ENCODE assay signal across 8 cellular contexts in the genomic region with DNA sequence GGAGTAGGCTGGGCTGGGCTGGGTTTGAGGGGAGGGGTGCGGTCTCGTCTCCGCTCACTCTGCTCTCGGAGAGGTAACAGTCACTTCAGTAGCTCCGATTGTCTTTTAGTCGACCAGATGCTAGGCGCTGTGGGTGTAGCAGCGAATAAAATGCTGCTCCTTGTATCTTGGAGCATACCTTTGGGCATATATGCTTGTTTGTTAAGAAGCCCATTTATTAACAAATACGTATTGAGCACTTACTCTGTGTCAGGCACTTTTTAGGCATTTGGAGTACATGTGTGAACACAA. TPM values are rescaled to one million over a fixed set of nuclear protein-coding genes. Genes with fewer than 3 reads are reported as not detected.
DNase-seq lines count a peak whose midpoint lies in the region; ATAC-seq, FAIRE-seq and TF ChIP-seq lines count a peak whose summit lies in the region.

No MANE protein-coding gene starts in this region.

- CTCF ChIA-PET in A549 (lab: Yijun Ruan, JAX) (interaction anchor here (0.8 to 16.3 kb wide), 8 partner anchors 16 to 115 kb away, joined by 3 to 253 read pairs (median 40); a partner anchor contains a TSS), IMR-90 (lab: Yijun Ruan, JAX) (no interaction called here)
- CTCF ChIA-PET in activated CD4-positive, alpha-beta memory T cell treated with anti-CD3 and anti-CD28 coated beads, Interleukin-2, amount 10 ng/mL, durations not matched to agents 7 days and 5 days (lab: Charles Lee), result interaction anchor here (0.8 to 5.4 kb wide), 6 partner anchors 16 to 213 kb away, joined by 3 to 33 read pairs (median 6); a partner anchor contains a TSS

- intact Hi-C loops in IMR-90 (cut with micrococcal nuclease), result loop anchor here (5.0 kb wide), 1 partner anchor 298 kb away; no protein-coding TSS in a partner anchor
- intact Hi-C loops in prostate gland (cut with DNase I), result no loop called here

- peak overlapping the region; percentile 67 for H3K14ac ChIP-seq in IMR-90 (replicated peaks; ENCODE audit: low read depth, low read length)

- POLR2A ChIA-PET in A549 (lab: Yijun Ruan, JAX) (no interaction called here), IMR-90 (lab: Charles Lee; ENCODE audit: unreplicated experiment) (no interaction called here)
- POLR2A ChIA-PET in activated CD4-positive, alpha-beta memory T cell treated with anti-CD3 and anti-CD28 coated beads, Interleukin-2, amount 10 ng/mL, durations not matched to agents 7 days and 5 days (lab: Charles Lee), result interaction anchor here (0.7 to 11.2 kb wide), 6 partner anchors 14 to 213 kb away, joined by 3 to 74 read pairs (median 8); a partner anchor contains a TSS

- DNase-seq in A549 (ENCODE audit: low read depth in 1 of 2, low spot score in 1 of 2) (peak in 1 of 2 experiments; percentile 15), IMR-90 (no peak), fibroblast of mammary gland (ENCODE audit: low read depth) (no peak), prostate gland (ENCODE audit: low spot score) (peak; percentile 41), CD1c-positive myeloid dendritic cell (ENCODE audit: extremely low spot score) (no peak), UCSD-AML1 (lab: John Stamatoyannopoulos, UW; ENCODE audit: unreplicated experiment) (no peak)
- peak; percentile 64 for DNase-seq in activated CD4-positive, alpha-beta memory T cell treated with anti-CD3 and anti-CD28 coated beads, Interleukin-2, amount 10 ng/mL, durations not matched to agents 7 days and 5 days

- H3K9me3 ChIP-seq in A549 (no peaks in the 10 kb centered on the region), IMR-90 (ENCODE audit: control insufficient read depth, insufficient read depth, low read length) (no peaks in the 10 kb centered on the region), prostate gland (no peaks in the 10 kb centered on the region)

- peak overlapping the region; percentile 75 for H3K27ac Mint-ChIP-seq in activated CD4-positive, alpha-beta memory T cell treated with anti-CD3 and anti-CD28 coated beads, Interleukin-2, amount 10 ng/mL, durations not matched to agents 7 days and 5 days

- no peak overlapping the region for H2BK5ac ChIP-seq in IMR-90 (ENCODE audit: low read depth, low read length, poor library complexity, severe bottlenecking)

- no peak overlapping the region for H2BK20ac ChIP-seq in IMR-90 (ENCODE audit: low read depth, low read length)

- peaks cover 27% of the 10 kb centered on the region for H3K4me1 Mint-ChIP-seq in activated CD4-positive, alpha-beta memory T cell treated with anti-CD3 and anti-CD28 coated beads, Interleukin-2, amount 10 ng/mL, durations not matched to agents 7 days and 5 days

- TF ChIP-seq POLR2A in A549 (IDR thresholded peaks at IDR 0.05; ENCODE audit: low read length) (no peak), IMR-90 (IDR thresholded peaks at IDR 0.05; ENCODE audit: low read depth, low read length) (no peak), prostate gland (IDR thresholded peaks at IDR 0.05) (no peak)

- in situ Hi-C loops in IMR-90 (cut with MboI; ENCODE audit: low sequenced_read_pairs), result loop anchor here (25.0 kb wide), 2 partner anchors 88 to 287 kb away; a partner anchor contains a TSS

- no peak for FAIRE-seq in A549 (lab: Jason Lieb, UNC)

- peak overlapping the region; percentile 89 for H3K4me2 ChIP-seq in A549
- H3K4me2 ChIP-seq in IMR-90 (ENCODE audit: low read depth, low read length), result peak overlapping the region; percentile 97

- H3K9ac ChIP-seq in IMR-90 (ENCODE audit: low read depth, low read length), result peak overlapping the region; percentile 66

- peaks cover 16% of the 10 kb centered on the region for H3K36me3 Mint-ChIP-seq in activated CD4-positive, alpha-beta memory T cell treated with anti-CD3 and anti-CD28 coated beads, Interleukin-2, amount 10 ng/mL, durations not matched to agents 7 days and 5 days (ENCODE audit: low read depth)

- H3K9me1 ChIP-seq in IMR-90 (ENCODE audit: insufficient read depth, low read length), result peaks cover 3% of the 10 kb centered on the region; the same call in 1 of the 2 replicates

- dilution Hi-C loops in IMR-90 (cut with HindIII; ENCODE audit: low sequenced_read_pairs, unreplicated experiment), result no loop called here

- H3K23ac ChIP-seq in IMR-90 (ENCODE audit: low read depth, low read length), result peak overlapping the region; percentile 22; the same call in 1 of the 2 replicates

- no peak overlapping the region for H4K91ac ChIP-seq in IMR-90 (ENCODE audit: insufficient read depth, low read depth, low read length)

- no peaks in the 10 kb centered on the region for H3K9me3 Mint-ChIP-seq in activated CD4-positive, alpha-beta memory T cell treated with anti-CD3 and anti-CD28 coated beads, Interleukin-2, amount 10 ng/mL, durations not matched to agents 7 days and 5 days

- no peak overlapping the region for H2AK5ac ChIP-seq in IMR-90 (ENCODE audit: low read depth, low read length)

- no peak overlapping the region for H3K18ac ChIP-seq in IMR-90 (ENCODE audit: low read depth, low read length)

- peak overlapping the region; percentile 55 for H2AK9ac ChIP-seq in IMR-90 (replicated peaks; ENCODE audit: low read depth, low read length, poor library complexity)

- H4K20me1 ChIP-seq in IMR-90 (ENCODE audit: insufficient read depth, low read length), result no peaks in the 10 kb centered on the region; the same call in 1 of the 2 replicates

- peak overlapping the region; percentile 96 for H3K27ac ChIP-seq in A549
- peak overlapping the region; percentile 30; the same call in 1 of the 2 replicates for H3K27ac ChIP-seq in IMR-90 (ENCODE audit: insufficient read depth, low read length)
- peak overlapping the region; percentile 95 to 97 for H3K27ac ChIP-seq in prostate gland

- H3K4me1 ChIP-seq in A549 (peaks cover 11% of the 10 kb centered on the region; the same call in 2 of the 3 replicates), IMR-90 (ENCODE audit: control insufficient read depth, insufficient read depth, low read length) (peaks cover 5% of the 10 kb centered on the region; the same call in 1 of the 2 replicates), prostate gland (replicated peaks) (no peaks in the 10 kb centered on the region)

- H4K5ac ChIP-seq in IMR-90 (ENCODE audit: low read depth, low read length), result peak overlapping the region; percentile 69; the same call in 1 of the 2 replicates

- no peak overlapping the region for H2BK15ac ChIP-seq in IMR-90 (ENCODE audit: low read depth, low read length)

- H3K79me1 ChIP-seq in IMR-90 (ENCODE audit: low read depth in 1 of 2, low read length in 2 of 2), result peaks cover 15 to 18% of the 10 kb centered on the region in 2 experiments; a peak in 3 of 4 replicates

- H3K27me3 Mint-ChIP-seq in activated CD4-positive, alpha-beta memory T cell treated with anti-CD3 and anti-CD28 coated beads, Interleukin-2, amount 10 ng/mL, durations not matched to agents 7 days and 5 days, result peaks cover 3% of the 10 kb centered on the region

- no peak overlapping the region for H2BK120ac ChIP-seq in IMR-90 (ENCODE audit: low read depth, low read length)

- H4K8ac ChIP-seq in IMR-90 (ENCODE audit: low read depth in 2 of 2, low read length in 2 of 2), result peak overlapping the region; percentile 62 to 84; a peak in 2 of 4 replicates

- BruUV-seq in IMR-90 (replicated peaks; lab: Mats Ljungman, UMichigan), result no TSS peak

- TF ChIP-seq RAD21 in A549 (conservative IDR thresholded peaks at IDR 0.05 in 1 of 2, IDR thresholded peaks at IDR 0.05 in 1 of 2) (no peak), IMR-90 (IDR thresholded peaks at IDR 0.05; ENCODE audit: low read length) (no peak)

- H3K4me3 Mint-ChIP-seq in activated CD4-positive, alpha-beta memory T cell treated with anti-CD3 and anti-CD28 coated beads, Interleukin-2, amount 10 ng/mL, durations not matched to agents 7 days and 5 days, result peak overlapping the region; percentile 90

- TF ChIP-seq CTCF in A549 (IDR thresholded peaks at IDR 0.05) (no peak), IMR-90 (conservative IDR thresholded peaks at IDR 0.05; ENCODE audit: low read depth, low read length) (no peak), fibroblast of mammary gland (conservative IDR thresholded peaks at IDR 0.05; ENCODE audit: control insufficient read depth, insufficient read depth, low read depth, low read length) (no peak), prostate gland (IDR thresholded peaks at IDR 0.05) (no peak)

- peak overlapping the region; percentile 86 for H3K4ac ChIP-seq in IMR-90 (ENCODE audit: low read depth, low read length)

- peak overlapping the region; percentile 23; the same call in 1 of the 2 replicates for H3K56ac ChIP-seq in IMR-90 (ENCODE audit: extremely low read depth, insufficient read depth, low read length)

- 1% methylated on average over 8 of the region's 9 CpGs for WGBS in A549 (ENCODE audit: missing lambda C conversion rate)
- WGBS in IMR-90 (ENCODE audit: extremely low coverage in 2 of 2, insufficient read length in 1 of 2), 2 experiments, result 0% methylated on average over 2 of the region's 9 CpGs; no CpG with 5 or more reads in 1 of the 2 experiments
- 4% methylated on average over 8 of the region's 9 CpGs for WGBS in prostate gland

- no peak for TF ChIP-seq EP300 in A549 (IDR thresholded peaks at IDR 0.05)

- no peaks in the 10 kb centered on the region; the same call in 1 of the 2 replicates for H3K36me3 ChIP-seq in IMR-90 (ENCODE audit: control insufficient read depth, insufficient read depth, low read length)
- no peaks in the 10 kb centered on the region for H3K36me3 ChIP-seq in prostate gland

- H3K4me3 ChIP-seq in A549, result peak overlapping the region; percentile 99
- peak overlapping the region; percentile 84 for H3K4me3 ChIP-seq in IMR-90 (ENCODE audit: insufficient read depth, low read depth, low read length)
- H3K4me3 ChIP-seq in fibroblast of mammary gland (ENCODE audit: control insufficient read depth, low read depth, low read length), result peak overlapping the region; percentile 88
- peak overlapping the region; percentile 74 to 86 for H3K4me3 ChIP-seq in prostate gland

- peak overlapping the region; percentile 100 for H2AFZ ChIP-seq in IMR-90 (replicated peaks; ENCODE audit: low read length, poor library complexity)

- H3K27me3 ChIP-seq in IMR-90 (ENCODE audit: control insufficient read depth, insufficient read depth, low read length) (peaks cover under 1% of the 10 kb centered on the region; the same call in 1 of the 2 replicates), prostate gland (replicated peaks; ENCODE audit: insufficient read depth) (no peaks in the 10 kb centered on the region)

- ATAC-seq in A549 (peak; percentile 58 to 60; a peak in 4 of 6 replicates), GM19467 (IDR thresholded peaks at IDR 0.05; ENCODE audit: unreplicated experiment) (peak; percentile 34), IMR-90 (ENCODE audit: low read depth) (no peak)

RNA-seq across cellular contexts. Expression of a gene that starts 0.5 kb away (rescaled TPM):
- polyA plus RNA-seq in A549 (2011; rRNA removed) (11.9 and 13.4 TPM in 2 replicates), A549 (2017; fragmentation: RNase III; extraction: RNeasy Plus Mini Kit Qiagen cat#74134 plus additional on column Dnase treatment) (7.7 to 9.3 TPM (median 8.8 TPM) in 3 replicates), IMR-90 (2012; rRNA removed) (5.9 and 6.2 TPM in 2 replicates)
- 10.2 and 11.2 TPM in 2 replicates for polyA plus RNA-seq in A549 (2012; cell fraction: cytosol; rRNA removed)
- 19.4 and 21.0 TPM in 2 replicates for polyA plus RNA-seq in A549 (2012; cell fraction: nucleus; rRNA removed)
- polyA minus RNA-seq in A549 (2011; rRNA and poly(A)+ RNA removed), result 9.3 and 11.0 TPM in 2 replicates
- total RNA-seq in IMR-90 (2012; rRNA removed) (5.3 and 6.6 TPM in 2 replicates), prostate gland (10 to 100 TPM in 1 of 2 donors, 1 to 10 TPM in 1; 6.4 to 18.1 TPM)
- polyA plus RNA-seq in IMR-90 (2012; cell fraction: cytosol; rRNA removed), result 4.1 and 4.2 TPM in 2 replicates
- 17.4 and 19.0 TPM in 2 replicates for polyA plus RNA-seq in IMR-90 (2012; cell fraction: nucleus; rRNA removed; ENCODE audit: low replicate concordance)
- 1 to 10 TPM; 9.4 to 9.9 TPM for total RNA-seq in activated CD4-positive, alpha-beta memory T cell treated with anti-CD3 and anti-CD28 coated beads, Interleukin-2, amount 10 ng/mL, durations not matched to agents 7 days and 5 days

RNA-seq across cellular contexts. Expression of a gene that starts 24.5 kb away (rescaled TPM):
- polyA plus RNA-seq in A549 (2011; rRNA removed) (not detected in 2 replicates), A549 (2017; fragmentation: RNase III; extraction: RNeasy Plus Mini Kit Qiagen cat#74134 plus additional on column Dnase treatment) (not detected in 3 replicates), IMR-90 (2012; rRNA removed) (not detected in 2 replicates)
- polyA plus RNA-seq in A549 (2012; cell fraction: cytosol; rRNA removed), result not detected in 2 replicates
- not detected in 2 replicates for polyA plus RNA-seq in A549 (2012; cell fraction: nucleus; rRNA removed)
- polyA minus RNA-seq in A549 (2011; rRNA and poly(A)+ RNA removed), result not detected in 2 replicates
- total RNA-seq in IMR-90 (2012; rRNA removed) (not detected in 2 replicates), prostate gland (not detected)
- polyA plus RNA-seq in IMR-90 (2012; cell fraction: cytosol; rRNA removed), result not detected in 2 replicates
- polyA plus RNA-seq in IMR-90 (2012; cell fraction: nucleus; rRNA removed; ENCODE audit: low replicate concordance), result not detected in 2 replicates
- total RNA-seq in activated CD4-positive, alpha-beta memory T cell treated with anti-CD3 and anti-CD28 coated beads, Interleukin-2, amount 10 ng/mL, durations not matched to agents 7 days and 5 days, result not detected

RNA-seq across cellular contexts. Expression of a gene that starts 56.7 kb away (rescaled TPM):
- polyA plus RNA-seq in A549 (2011; rRNA removed) (0.17 and 0.28 TPM in 2 replicates), A549 (2017; fragmentation: RNase III; extraction: RNeasy Plus Mini Kit Qiagen cat#74134 plus additional on column Dnase treatment) (0.14 to 0.31 TPM (median 0.29 TPM) in 3 replicates), IMR-90 (2012; rRNA removed) (not detected in 2 replicates)
- polyA plus RNA-seq in A549 (2012; cell fraction: cytosol; rRNA removed), result 0.06 and 0.07 TPM in 2 replicates
- 0.09 and 0.11 TPM in 2 replicates for polyA plus RNA-seq in A549 (2012; cell fraction: nucleus; rRNA removed)
- polyA minus RNA-seq in A549 (2011; rRNA and poly(A)+ RNA removed), result 0.39 and 0.62 TPM in 2 replicates
- total RNA-seq in IMR-90 (2012; rRNA removed) (not detected in 2 replicates), prostate gland (1 to 10 TPM; 1.3 to 1.9 TPM)
- not detected in 2 replicates for polyA plus RNA-seq in IMR-90 (2012; cell fraction: cytosol; rRNA removed)
- not detected in 2 replicates for polyA plus RNA-seq in IMR-90 (2012; cell fraction: nucleus; rRNA removed; ENCODE audit: low replicate concordance)
- 100 to 1,000 TPM; 113 to 119 TPM for total RNA-seq in activated CD4-positive, alpha-beta memory T cell treated with anti-CD3 and anti-CD28 coated beads, Interleukin-2, amount 10 ng/mL, durations not matched to agents 7 days and 5 days

Comparison
In these comparisons a context has a peak if more than half of its experiments do, and no peak if none do; other contexts are left out.
1. DNase-seq: peak in activated CD4-positive, alpha-beta memory T cell treated with anti-CD3 and anti-CD28 coated beads, Interleukin-2, amount 10 ng/mL, durations not matched to agents 7 days and 5 days (single experiment) and prostate gland (single experiment); none in IMR-90 (single experiment), fibroblast of mammary gland (single experiment), CD1c-positive myeloid dendritic cell (single experiment) and UCSD-AML1 (single experiment).
2. H3K27ac ChIP-seq: peak in every context shown above with its lines; median percentile 96 in A549; 96 in prostate gland; 30 in IMR-90.
3. RNA of a gene that starts 56.7 kb away (total RNA-seq): 113 to 119 TPM in activated CD4-positive, alpha-beta memory T cell treated with anti-CD3 and anti-CD28 coated beads, Interleukin-2, amount 10 ng/mL, durations not matched to agents 7 days and 5 days; 1.3 to 1.9 TPM in prostate gland and not detected in IMR-90; every median in the first group is over 10 times any median in the second.
4. Peak in every context shown above with its lines, with median percentiles within 50 percentile points of each other: H3K4me3 ChIP-seq.